18 cellular contexts compared by ENCODE assay signal in genomic region chr11:104222464-104222863, GRCh38. TPM values are rescaled to one million over a fixed set of nuclear protein-coding genes. Genes with fewer than 3 reads are reported as not detected.
DNase-seq lines count a peak whose midpoint lies in the region; ATAC-seq and TF ChIP-seq lines count a peak whose summit lies in the region.
"Had no signal": no experiment of that assay in that cellular context is flagged by ENCODE, and none has a peak within 500 bp of the region (broad histone marks: within the 10 kb centered on the region; RNA-seq: fewer than 3 reads in every experiment).

No MANE protein-coding gene starts in this region.

- no peak overlapping the region for H3K27ac Mint-ChIP-seq in MCF 10A (ENCODE audit: low read depth, unreplicated experiment)

- intact Hi-C loops in MCF 10A (cut with micrococcal nuclease) (no loop called here), breast epithelium (cut with DNase I; ENCODE audit: low total_unique reads) (no loop called here)

- POLR2A ChIA-PET in MCF 10A (lab: Yijun Ruan, JAX), result interaction anchor here (0.7 kb wide), 1 partner anchor 59 kb away, joined by 3 read pairs; the partner anchor contains the start of gene PDGFD

- no peak overlapping the region for H3K4me3 Mint-ChIP-seq in MCF 10A (ENCODE audit: unreplicated experiment)

- no peaks in the 10 kb centered on the region for H3K9me3 Mint-ChIP-seq in MCF 10A (ENCODE audit: unreplicated experiment)

- H3K36me3 Mint-ChIP-seq in MCF 10A (ENCODE audit: insufficient read depth, unreplicated experiment), result no peaks in the 10 kb centered on the region

- no peak for TF ChIP-seq POLR2A in breast epithelium (IDR thresholded peaks at IDR 0.05)

- TF ChIP-seq CTCF in MCF 10A (IDR thresholded peaks at IDR 0.05; ENCODE audit: unreplicated experiment) (no peak), breast epithelium (IDR thresholded peaks at IDR 0.05) (no peak)

- no peak overlapping the region for H3K27ac ChIP-seq in breast epithelium

- H3K27me3 Mint-ChIP-seq in MCF 10A (ENCODE audit: insufficient read depth, unreplicated experiment), result no peaks in the 10 kb centered on the region

- DNase-seq in MCF 10A (ENCODE audit: unreplicated experiment) (peak; percentile 6), breast epithelium (ENCODE audit: low spot score in 2 of 2) (no peak), NAMALWA (ENCODE audit: low spot score) (peak; percentile 11), amniotic epithelial cell (ENCODE audit: low read depth) (peak; percentile 48), NCI-H2227 treated with DMSO at 0.1 percent for 48 hours (lab: John Stamatoyannopoulos, UW) (no peak)
- DNase-seq: C1 segment of cervical spinal cord, DMS153, H7, KBM-7, MM.1S, NCI-H1105 treated with DMSO at 0.1 percent for 48 hours, NCI-H187, NCI-H446, NCI-H69, SHP77 treated with DMSO at 0.1 percent for 48 hours had no signal

- no peaks in the 10 kb centered on the region for H3K4me1 Mint-ChIP-seq in MCF 10A (ENCODE audit: insufficient read depth, unreplicated experiment)

- H3K9me3 ChIP-seq in breast epithelium, result no peaks in the 10 kb centered on the region

- CTCF ChIA-PET in MCF 10A (lab: Yijun Ruan, JAX), result interaction anchor here (1.1 kb wide), 1 partner anchor 11 kb away, joined by 3 read pairs; no protein-coding TSS in a partner anchor

- no peaks in the 10 kb centered on the region for H3K36me3 ChIP-seq in breast epithelium

- H3K4me3 ChIP-seq in breast epithelium, result no peak overlapping the region

- no peaks in the 10 kb centered on the region for H3K27me3 ChIP-seq in breast epithelium

- BruUV-seq in MCF 10A (replicated peaks; lab: Mats Ljungman, UMichigan), result no TSS peak

- ATAC-seq in HG03039 (IDR thresholded peaks at IDR 0.05; ENCODE audit: unreplicated experiment) (no peak), HG03108 (IDR thresholded peaks at IDR 0.05; ENCODE audit: unreplicated experiment) (no peak)

- H3K4me1 ChIP-seq in breast epithelium, result no peaks in the 10 kb centered on the region

RNA-seq across cellular contexts. Expression of gene PDGFD, which starts 58.5 kb away (rescaled TPM):
- 0.27 and 0.61 TPM in 2 replicates for total RNA-seq in MCF 10A (2022)
- total RNA-seq in breast epithelium, result 10 to 100 TPM; 21.8 to 76.0 (median 53.1) TPM
- total RNA-seq: T-helper 2 cell treated with Interferon-gamma antibody and Interleukin-4, amounts not matched to agents 100 ng/mL and 5 ng/mL, for 36 hours had no signal

Comparison
In these comparisons a context has a peak if more than half of its experiments do, and no peak if none do; other contexts are left out.
1. DNase-seq: peak in MCF 10A (single experiment), NAMALWA (single experiment) and amniotic epithelial cell (single experiment); none in breast epithelium (0 of 2) and NCI-H2227 treated with DMSO at 0.1 percent for 48 hours (single experiment).
2. RNA of gene PDGFD, which starts 58.5 kb away (total RNA-seq): 21.8 to 76.0 TPM in breast epithelium; 0.27 to 0.61 TPM in MCF 10A; every median in the first group is over 10 times any median in the second.